In the genomic region with DNA sequence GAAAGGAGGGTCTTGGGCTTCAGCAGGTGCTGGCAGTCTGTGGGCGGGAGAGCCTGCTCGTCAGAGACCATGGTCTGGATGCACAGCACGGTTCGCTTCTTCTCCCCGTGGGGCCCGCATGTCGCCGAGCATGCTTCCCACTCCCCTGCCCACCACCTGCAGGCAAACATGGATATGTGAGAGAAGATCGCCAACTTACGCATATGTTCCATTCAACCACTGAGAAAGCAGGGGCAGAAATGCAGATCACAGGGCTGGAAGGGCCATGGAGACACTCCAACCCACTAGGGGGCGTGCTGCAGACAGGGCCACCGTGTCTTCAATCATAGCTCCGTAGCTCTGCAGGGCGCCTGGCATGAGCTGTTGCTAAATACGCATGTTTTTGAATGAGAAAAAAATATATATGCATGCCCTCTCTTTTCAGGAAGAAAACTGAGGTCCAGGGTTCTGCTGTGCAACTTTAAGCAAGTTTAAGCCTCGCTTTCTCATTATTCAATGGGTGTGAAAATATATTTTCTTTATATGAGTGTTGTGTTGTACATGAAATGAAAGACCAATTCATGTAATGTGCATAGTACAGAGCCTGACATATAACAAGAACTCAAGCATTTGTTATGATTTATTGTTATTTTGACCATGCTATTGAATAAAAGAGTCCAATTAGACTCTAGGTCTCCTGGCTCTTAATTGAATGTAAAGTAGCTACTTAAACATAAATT, we compare ENCODE assay signal across 8 cellular contexts.
A peak's percentile ranks its signal among the peaks of the same experiment; 100 is the strongest.
DNase-seq lines count a peak whose midpoint lies in the region; ATAC-seq and TF ChIP-seq lines count a peak whose summit lies in the region.

No MANE protein-coding gene starts in this region.

- no peaks in the 10 kb centered on the region for H3K79me2 ChIP-seq in PC-3 (ENCODE audit: low read length)

- no peak overlapping the region for H3K4me3 Mint-ChIP-seq in nephron progenitor cell

- H3K27ac ChIP-seq in PC-3 (ENCODE audit: low read length) (no peak overlapping the region), sigmoid colon (no peak overlapping the region)

- intact Hi-C loops in PC-3 (cut with micrococcal nuclease) = loop anchor here (1.0 kb wide), 1 partner anchor 345 kb away; no protein-coding TSS in a partner anchor
- intact Hi-C loops in sigmoid colon (cut with DNase I) = no loop called here

- no peaks in the 10 kb centered on the region for H3F3A ChIP-seq in PC-3 (ENCODE audit: low read length, unreplicated experiment)

- POLR2A ChIA-PET in PC-3 (lab: Charles Lee; ENCODE audit: unreplicated experiment) = no interaction called here

- H3K27me3 ChIP-seq in GM06990 (replicated peaks; ENCODE audit: control insufficient read depth, insufficient read depth, low read length) = no peaks in the 10 kb centered on the region
- no peaks in the 10 kb centered on the region for H3K27me3 ChIP-seq in PC-3 (ENCODE audit: low read length)
- H3K27me3 ChIP-seq in sigmoid colon = no peaks in the 10 kb centered on the region

- H3K4me3 ChIP-seq in GM06990 (replicated peaks; ENCODE audit: low read depth, low read length) (no peak overlapping the region), HFF-Myc (replicated peaks; ENCODE audit: low read depth, low read length) (no peak overlapping the region), PC-3 (ENCODE audit: low read length) (no peak overlapping the region), sigmoid colon (no peak overlapping the region)

- peak; percentile 8 for DNase-seq in GM06990 (ENCODE audit: extremely low read depth, insufficient read length)
- no peak for DNase-seq in HFF-Myc (ENCODE audit: extremely low read depth, low read depth)
- DNase-seq in PC-3 = peak; percentile 24
- peak; percentile 29 for DNase-seq in amniotic epithelial cell (ENCODE audit: low read depth)
- DNase-seq in nephron progenitor cell = peak; percentile 40
- no peak for DNase-seq in NCI-H1048 (lab: John Stamatoyannopoulos, UW)
- DNase-seq in sigmoid colon = no peak

- TF ChIP-seq CTCF in GM06990 (IDR thresholded peaks at IDR 0.05; ENCODE audit: insufficient read depth, low read length, poor library complexity, severe bottlenecking) = peak; percentile 86
- peak; percentile 61 for TF ChIP-seq CTCF in HFF-Myc (IDR thresholded peaks at IDR 0.05; ENCODE audit: low read depth, low read length, missing control alignments)
- peak; percentile 73 for TF ChIP-seq CTCF in PC-3 (conservative IDR thresholded peaks at IDR 0.05; ENCODE audit: low read depth, low read length)
- TF ChIP-seq CTCF in nephron progenitor cell (IDR thresholded peaks at IDR 0.05) = peak; percentile 59
- no peak for TF ChIP-seq CTCF in sigmoid colon (IDR thresholded peaks at IDR 0.05)

- TF ChIP-seq EP300 in sigmoid colon (IDR thresholded peaks at IDR 0.05) = no peak

- H3K4me1 Mint-ChIP-seq in nephron progenitor cell = no peaks in the 10 kb centered on the region

- CTCF ChIA-PET in PC-3 (lab: Charles Lee) = interaction anchor here (0.6 to 0.9 kb wide), 2 partner anchors 266 to 346 kb away, joined by 4 read pairs; no protein-coding TSS in a partner anchor

- no peaks in the 10 kb centered on the region for H3K9me3 Mint-ChIP-seq in nephron progenitor cell

- no peak for TF ChIP-seq POLR2A in sigmoid colon (IDR thresholded peaks at IDR 0.05)

- H4K20me1 ChIP-seq in PC-3 (ENCODE audit: low read length) = no peaks in the 10 kb centered on the region

- H2AFZ ChIP-seq in PC-3 (ENCODE audit: low read length) = no peak overlapping the region

- H3K27me3 Mint-ChIP-seq in nephron progenitor cell (ENCODE audit: low read depth, poor library complexity) = no peaks in the 10 kb centered on the region

- no peaks in the 10 kb centered on the region for H3K4me1 ChIP-seq in PC-3 (ENCODE audit: insufficient read depth, low read length)
- H3K4me1 ChIP-seq in sigmoid colon = no peaks in the 10 kb centered on the region

- H3K9ac ChIP-seq in PC-3 (ENCODE audit: low read length) = no peak overlapping the region

- no peak overlapping the region for H3K4me2 ChIP-seq in PC-3 (ENCODE audit: low read length)

- 74% methylated on average over 16 of the region's 16 CpGs for WGBS in sigmoid colon, 2 donors

- ATAC-seq in PC-3 = peak; percentile 49; the same call in 1 of the 2 replicates
- ATAC-seq in GM18517 (IDR thresholded peaks at IDR 0.05; ENCODE audit: unreplicated experiment) = no peak

- H3K9me3 ChIP-seq in PC-3 (ENCODE audit: low read length) (no peaks in the 10 kb centered on the region), sigmoid colon (no peaks in the 10 kb centered on the region)

- H3K36me3 Mint-ChIP-seq in nephron progenitor cell (ENCODE audit: low read depth) = peaks cover 6% of the 10 kb centered on the region

- H3K36me3 ChIP-seq in GM06990 (ENCODE audit: control insufficient read depth, insufficient read depth, low read length) (no peaks in the 10 kb centered on the region), PC-3 (ENCODE audit: low read depth, low read length) (no peaks in the 10 kb centered on the region), sigmoid colon (no peaks in the 10 kb centered on the region)

- no TSS peak for BruUV-seq in PC-3 (replicated peaks; lab: Mats Ljungman, UMichigan)

- no peaks in the 10 kb centered on the region for H3K9me2 ChIP-seq in PC-3 (replicated peaks; ENCODE audit: low read length)

- no peak overlapping the region for H3K27ac Mint-ChIP-seq in nephron progenitor cell

Comparison
In these comparisons a context has a peak if more than half of its experiments do, and no peak if none do; other contexts are left out.
1. DNase-seq: peak in GM06990 (single experiment), PC-3 (single experiment), amniotic epithelial cell (single experiment) and nephron progenitor cell (single experiment); none in HFF-Myc (single experiment), NCI-H1048 (single experiment) and sigmoid colon (single experiment).
2. CTCF ChIP-seq: peak in GM06990 (single experiment), HFF-Myc (single experiment), PC-3 (single experiment) and nephron progenitor cell (single experiment); none in sigmoid colon (0 of 4).